9 cellular contexts compared by ENCODE assay signal in genomic region chr9:76810377-76810957, GRCh38. TPM values are rescaled to one million over a fixed set of nuclear protein-coding genes. Genes with fewer than 3 reads are reported as not detected.
DNase-seq lines count a peak whose midpoint lies in the region; ATAC-seq and TF ChIP-seq lines count a peak whose summit lies in the region.
"Had no signal": no experiment of that assay in that cellular context is flagged by ENCODE, and none has a peak within 500 bp of the region (broad histone marks: within the 10 kb centered on the region; RNA-seq: fewer than 3 reads in every experiment).

No MANE protein-coding gene starts in this region.

- H3K4me3 ChIP-seq in AG09309 (ENCODE audit: control insufficient read depth, low read depth, low read length): no peak overlapping the region
- H3K4me3 ChIP-seq in adipocyte (ENCODE audit: low read length): no peak overlapping the region
- no peak overlapping the region for H3K4me3 ChIP-seq in right atrium auricular region
- H3K4me3 ChIP-seq in smooth muscle cell: no peak overlapping the region

- H3K27me3 ChIP-seq in adipocyte (replicated peaks; ENCODE audit: control insufficient read depth, insufficient read depth, low read length) (no peaks in the 10 kb centered on the region), right atrium auricular region (no peaks in the 10 kb centered on the region), smooth muscle cell (ENCODE audit: low read depth) (no peaks in the 10 kb centered on the region)

- H3K27ac Mint-ChIP-seq in T-helper 17 cell: no peak overlapping the region
- H3K27ac Mint-ChIP-seq: naive thymus-derived CD4-positive, alpha-beta T cell had no signal

- no peaks in the 10 kb centered on the region for H4K20me1 ChIP-seq in smooth muscle cell (ENCODE audit: low read depth)

- ATAC-seq in HG02884 (IDR thresholded peaks at IDR 0.05; ENCODE audit: unreplicated experiment) (peak; percentile 72), T-helper 17 cell (no peak)
- ATAC-seq: naive thymus-derived CD4-positive, alpha-beta T cell had no signal

- WGBS in smooth muscle cell (ENCODE audit: low lambda C conversion rate): 28% methylated on average over 2 of the region's 2 CpGs

- TF ChIP-seq CTCF in AG09309 (IDR thresholded peaks at IDR 0.05; ENCODE audit: control insufficient read depth, insufficient read depth, low read depth, low read length, missing control alignments) (peak; percentile 81), GM12874 (IDR thresholded peaks at IDR 0.05; ENCODE audit: insufficient read depth, low read depth, low read length) (peak; percentile 79), right atrium auricular region (IDR thresholded peaks at IDR 0.05) (peak; percentile 67 to 77), smooth muscle cell (IDR thresholded peaks at IDR 0.05; ENCODE audit: borderline replicate concordance, insufficient read depth, poor library complexity, severe bottlenecking) (peak; percentile 90)

- H3K4me2 ChIP-seq in smooth muscle cell: no peak overlapping the region

- DNase-seq in AG09309 (ENCODE audit: low read depth) (peak; percentile 23), NCI-H2171 (lab: John Stamatoyannopoulos, UW) (peak; percentile 15), adipocyte (ENCODE audit: low read depth) (peak; percentile 82), right atrium auricular region (ENCODE audit: low spot score) (no peak), smooth muscle cell (lab: John Stamatoyannopoulos, UW; ENCODE audit: unreplicated experiment) (no peak), T-helper 17 cell (no peak)

- no peaks in the 10 kb centered on the region for H3K79me2 ChIP-seq in smooth muscle cell (ENCODE audit: low read depth)

- H3K9ac ChIP-seq in adipocyte (ENCODE audit: low read length) (peak overlapping the region; percentile 8), smooth muscle cell (ENCODE audit: low read depth) (no peak overlapping the region)

- H3K27ac ChIP-seq in right atrium auricular region (no peak overlapping the region), smooth muscle cell (ENCODE audit: low read depth) (no peak overlapping the region)

- H3K9me3 ChIP-seq in adipocyte (ENCODE audit: control insufficient read depth, low read length) (no peaks in the 10 kb centered on the region), right atrium auricular region (no peaks in the 10 kb centered on the region), smooth muscle cell (replicated peaks; ENCODE audit: low read depth) (no peaks in the 10 kb centered on the region), T-helper 17 cell (ENCODE audit: control insufficient read depth, low read length, poor library complexity, severe bottlenecking) (no peaks in the 10 kb centered on the region)

- peaks cover 39% of the 10 kb centered on the region for H3K27me3 Mint-ChIP-seq in T-helper 17 cell

- no peak overlapping the region for H2AFZ ChIP-seq in smooth muscle cell (ENCODE audit: low read depth)

- H3K4me3 Mint-ChIP-seq in T-helper 17 cell: no peak overlapping the region
- H3K4me3 Mint-ChIP-seq: naive thymus-derived CD4-positive, alpha-beta T cell had no signal

- H3F3A ChIP-seq in smooth muscle cell (ENCODE audit: low read depth): no peaks in the 10 kb centered on the region

- H3K36me3 ChIP-seq in adipocyte (ENCODE audit: control insufficient read depth, insufficient read depth, low read length, severe bottlenecking) (peaks cover 46% of the 10 kb centered on the region), right atrium auricular region (no peaks in the 10 kb centered on the region), smooth muscle cell (ENCODE audit: low read depth) (no peaks in the 10 kb centered on the region)

- H3K36me3 Mint-ChIP-seq in T-helper 17 cell (ENCODE audit: low read depth): no peaks in the 10 kb centered on the region
- H3K36me3 Mint-ChIP-seq: naive thymus-derived CD4-positive, alpha-beta T cell had no signal

- H3K4me1 ChIP-seq in adipocyte (ENCODE audit: control insufficient read depth, insufficient read depth, low read length) (no peaks in the 10 kb centered on the region), right atrium auricular region (no peaks in the 10 kb centered on the region), smooth muscle cell (ENCODE audit: low read depth) (no peaks in the 10 kb centered on the region)

- no peaks in the 10 kb centered on the region for H3K4me1 Mint-ChIP-seq in T-helper 17 cell
- H3K4me1 Mint-ChIP-seq: naive thymus-derived CD4-positive, alpha-beta T cell had no signal

RNA-seq across cellular contexts. Expression of gene PCA3, which starts 46.2 kb away (rescaled TPM):
- total RNA-seq in right atrium auricular region: not detected
- not detected in 2 replicates for total RNA-seq in smooth muscle cell
- 0.30 TPM in 1 of 2 replicates, not detected in the other for polyA plus RNA-seq in smooth muscle cell
- total RNA-seq in T-helper 17 cell: not detected
- total RNA-seq: naive thymus-derived CD4-positive, alpha-beta T cell had no signal
- polyA plus RNA-seq: naive thymus-derived CD4-positive, alpha-beta T cell had no signal

Comparison
In these comparisons a context has a peak if more than half of its experiments do, and no peak if none do; other contexts are left out.
1. DNase-seq: peak in AG09309 (single experiment), NCI-H2171 (single experiment) and adipocyte (single experiment); none in right atrium auricular region (single experiment), smooth muscle cell (single experiment) and T-helper 17 cell (0 of 3).
2. Peak in every context shown above with its lines, with median percentiles within 50 percentile points of each other: CTCF ChIP-seq.